Comparison of ENCODE assay signal across 23 cellular contexts in genomic region chr12:132354211-132354981, GRCh38. TPM values are rescaled to one million over a fixed set of nuclear protein-coding genes. Genes with fewer than 3 reads are reported as not detected.
"Had no signal": no experiment of that assay in that cellular context is flagged by ENCODE, and none has a peak within 500 bp of the region (broad histone marks: within the 10 kb centered on the region; RNA-seq: fewer than 3 reads in every experiment).

No MANE protein-coding gene starts in this region.

- H3K9me3 ChIP-seq: sigmoid colon, testis, vagina had no signal

- H3K9me3 Mint-ChIP-seq: activated naive CD8-positive, alpha-beta T cell treated with anti-CD3 and anti-CD28 coated beads, Interleukin-2, amount 10 ng/mL, durations not matched to agents 7 days and 5 days; activated T-cell treated with anti-CD3 and anti-CD28 coated beads, Interleukin-2, amount 50 U/mL, for 4 hours; activated T-helper 2 cell treated with anti-CD3 and anti-CD28 coated beads, Interferon-gamma antibody, Interleukin-2, Interleukin-4, amounts not matched to agents 10 μg/mL and 5 μg/mL and 100 μg/mL, durations not matched to agents 14 hours and 24 hours and 36 hours; memory B cell; nephron had no signal

- H2AFZ ChIP-seq: parathyroid adenoma had no signal

- H3K27me3 Mint-ChIP-seq: activated naive CD8-positive, alpha-beta T cell treated with anti-CD3 and anti-CD28 coated beads, Interleukin-2, amount 10 ng/mL, durations not matched to agents 7 days and 5 days had no signal

- H3K36me3 Mint-ChIP-seq: activated naive CD8-positive, alpha-beta T cell treated with anti-CD3 and anti-CD28 coated beads, Interleukin-2, amount 10 ng/mL, durations not matched to agents 7 days and 5 days; memory B cell had no signal

- H3K27ac Mint-ChIP-seq: activated naive CD8-positive, alpha-beta T cell treated with anti-CD3 and anti-CD28 coated beads, Interleukin-2, amount 10 ng/mL, durations not matched to agents 7 days and 5 days; activated T-helper 2 cell treated with anti-CD3 and anti-CD28 coated beads, Interferon-gamma antibody, Interleukin-2, Interleukin-4, amounts not matched to agents 10 μg/mL and 5 μg/mL and 100 μg/mL, durations not matched to agents 14 hours and 24 hours and 36 hours; memory B cell; nephron had no signal

- DNase-seq: activated CD4-positive, alpha-beta T cell treated with anti-CD3 and anti-CD28 coated beads for 1 hour; activated CD8-positive, alpha-beta memory T cell treated with anti-CD3 and anti-CD28 coated beads for 24 hours; activated CD8-positive, alpha-beta memory T cell treated with anti-CD3 and anti-CD28 coated beads, Interleukin-2, amount 50 U/mL, for 4 hours; activated naive CD4-positive, alpha-beta T cell; activated naive CD8-positive, alpha-beta T cell treated with anti-CD3 and anti-CD28 coated beads, Interleukin-2, amount 10 ng/mL, durations not matched to agents 7 days and 5 days; activated T-cell treated with anti-CD3 and anti-CD28 coated beads, Interleukin-2, amount 50 U/mL, for 4 hours; amniotic stem cell; foreskin fibroblast; sigmoid colon; stimulated activated CD4-positive, alpha-beta T cell treated with anti-CD3 and anti-CD28 coated beads, Interleukin-4, amount 100 ng/mL, for 1 hour; stimulated activated naive CD4-positive, alpha-beta T cell; testis; trophoblast cell had no signal

- H3K27ac ChIP-seq: coronary artery, parathyroid adenoma, sigmoid colon, testis, vagina, VCaP had no signal

- H3K4me3 ChIP-seq: coronary artery, sigmoid colon, testis, vagina had no signal

- H3K36me3 ChIP-seq: sigmoid colon, vagina had no signal

- H3K4me3 Mint-ChIP-seq: activated naive CD8-positive, alpha-beta T cell treated with anti-CD3 and anti-CD28 coated beads, Interleukin-2, amount 10 ng/mL, durations not matched to agents 7 days and 5 days; activated T-cell treated with anti-CD3 and anti-CD28 coated beads, Interleukin-2, amount 50 U/mL, for 4 hours; memory B cell; nephron had no signal

- H3K27me3 ChIP-seq: testis, vagina had no signal

- H3K4me1 Mint-ChIP-seq: activated naive CD8-positive, alpha-beta T cell treated with anti-CD3 and anti-CD28 coated beads, Interleukin-2, amount 10 ng/mL, durations not matched to agents 7 days and 5 days; memory B cell had no signal

- ATAC-seq: activated T-cell treated with anti-CD3 and anti-CD28 coated beads, Interleukin-2, amount 50 U/mL, for 4 hours had no signal

- H3K4me1 ChIP-seq: testis had no signal

- H3K9ac ChIP-seq: parathyroid adenoma had no signal

RNA-seq across cellular contexts. Expression of gene GALNT9, which starts 25.0 kb away (rescaled TPM):
- total RNA-seq: activated naive CD8-positive, alpha-beta T cell treated with anti-CD3 and anti-CD28 coated beads, Interleukin-2, amount 10 ng/mL, durations not matched to agents 7 days and 5 days; activated T-helper 2 cell treated with anti-CD3 and anti-CD28 coated beads, Interferon-gamma antibody, Interleukin-2, Interleukin-4, amounts not matched to agents 10 μg/mL and 5 μg/mL and 100 μg/mL, durations not matched to agents 14 hours and 24 hours and 36 hours; bronchial epithelial cell; epithelial cell of proximal tubule; T-helper 2 cell treated with Interferon-gamma antibody and Interleukin-4, amounts not matched to agents 100 ng/mL and 5 ng/mL, for 36 hours had no signal
